In the genomic region with DNA sequence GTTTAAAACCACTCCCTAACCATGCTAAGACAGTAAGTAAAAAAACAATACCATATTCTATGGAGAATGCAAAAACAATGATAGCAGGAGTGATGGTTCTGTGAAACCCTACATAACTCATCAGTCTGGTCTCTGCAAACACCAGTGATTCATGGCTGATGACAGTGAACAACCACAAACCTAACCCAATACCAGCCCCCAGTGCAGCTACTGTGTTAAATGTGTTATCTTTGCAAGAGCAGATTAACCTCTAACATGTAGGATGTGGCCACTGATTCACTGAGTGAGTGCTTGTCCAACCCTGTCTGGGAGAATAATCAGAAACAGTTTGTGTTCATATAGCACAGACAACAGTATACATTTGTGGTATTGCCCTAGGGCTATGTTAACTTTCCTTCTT, we compare ENCODE assay signal across 13 cellular contexts.
DNase-seq lines count a peak whose midpoint lies in the region; ATAC-seq and TF ChIP-seq lines count a peak whose summit lies in the region.
"Had no signal": no experiment of that assay in that cellular context is flagged by ENCODE, and none has a peak within 500 bp of the region (broad histone marks: within the 10 kb centered on the region; RNA-seq: fewer than 3 reads in every experiment).

No MANE protein-coding gene starts in this region.

- ATAC-seq in HG03108 (IDR thresholded peaks at IDR 0.05; ENCODE audit: unreplicated experiment), result no peak
- ATAC-seq: stimulated activated memory B cell treated with anti-CD40 and anti-IgM and Interleukin-4, amounts not matched to agents 10 μg/mL and 1 μg/mL and 100 μg/mL, for 72 hours had no signal

- H3K9me3 Mint-ChIP-seq in immature natural killer cell, result peaks cover 0 to 5% (median 0%) of the 10 kb centered on the region in 6 donors

- in situ Hi-C loops in G401 (cut with HindIII; ENCODE audit: low sequenced_read_pairs), result no loop called here

- H3K4me2 ChIP-seq in SK-N-SH, result no peak overlapping the region

- TF ChIP-seq CTCF in SK-N-SH (IDR thresholded peaks at IDR 0.05), result no peak

- H3K27me3 Mint-ChIP-seq in immature natural killer cell (ENCODE audit: low read depth in 3 of 3), result peaks cover 0 to 8% (median 2%) of the 10 kb centered on the region in 3 donors

- DNase-seq in CMK (ENCODE audit: low read depth), result peak; percentile 64
- DNase-seq in Jurkat, Clone E6-1 (ENCODE audit: low read depth, low spot score), result peak; percentile 92
- DNase-seq in activated T-cell treated with anti-CD3 and anti-CD28 coated beads, Interleukin-2, amount 50 U/mL, for 48 hours, result peak; percentile 28 to 36
- peak; percentile 54 to 66 (median 59) for DNase-seq in immature natural killer cell
- no peak for DNase-seq in G401 (ENCODE audit: low spot score)
- no peak for DNase-seq in GM03348 (ENCODE audit: low spot score)
- no peak for DNase-seq in SK-N-SH
- DNase-seq: NCI-H1105 treated with DMSO at 0.1 percent for 48 hours had no signal

- H3K4me1 ChIP-seq in SK-N-SH (ENCODE audit: control insufficient read depth in 1 of 2, insufficient read depth in 2 of 2, low read depth in 1 of 2, low read length in 1 of 2), result no peaks in the 10 kb centered on the region

- H3K36me3 ChIP-seq in SK-N-SH (replicated peaks in 1 of 2; ENCODE audit: control insufficient read depth in 1 of 2, insufficient read depth in 2 of 2, low read length in 1 of 2), result no peaks in the 10 kb centered on the region

- POLR2A ChIA-PET in SK-N-SH (lab: Yijun Ruan, JAX), result no interaction called here

- peak overlapping the region; percentile 9 to 81 (median 67) for H3K27ac Mint-ChIP-seq in immature natural killer cell
- H3K27ac Mint-ChIP-seq: nephron; stimulated activated memory B cell treated with anti-CD40 and anti-IgM and Interleukin-4, amounts not matched to agents 10 μg/mL and 1 μg/mL and 100 μg/mL, for 72 hours had no signal

- no peak overlapping the region for H2AFZ ChIP-seq in SK-N-SH (ENCODE audit: low read depth)

- H3K36me3 Mint-ChIP-seq in immature natural killer cell, result no peaks in the 10 kb centered on the region
- H3K36me3 Mint-ChIP-seq: stimulated activated memory B cell treated with anti-CD40 and anti-IgM and Interleukin-4, amounts not matched to agents 10 μg/mL and 1 μg/mL and 100 μg/mL, for 72 hours had no signal

- H3K27ac ChIP-seq in SK-N-SH (ENCODE audit: low read depth in 2 of 2, low read length in 1 of 2), result no peak overlapping the region
- H3K27ac ChIP-seq: HL-60, skin epidermis had no signal

- no peaks in the 10 kb centered on the region for H3K79me2 ChIP-seq in SK-N-SH (ENCODE audit: insufficient read depth)

- H3K27me3 ChIP-seq in SK-N-SH (ENCODE audit: insufficient read depth), result no peaks in the 10 kb centered on the region

- no peaks in the 10 kb centered on the region for H3K9me2 ChIP-seq in SK-N-SH

- H3K9ac ChIP-seq in SK-N-SH, result no peak overlapping the region

- CTCF ChIA-PET in SK-N-SH (lab: Yijun Ruan, JAX), result no interaction called here

- no peak overlapping the region for H3K4me3 ChIP-seq in Jurkat, Clone E6-1 (ENCODE audit: low read length)
- H3K4me3 ChIP-seq in SK-N-SH (ENCODE audit: low read depth in 2 of 2, low read length in 1 of 2), result no peak overlapping the region
- H3K4me3 ChIP-seq: skin epidermis had no signal

- H3K4me3 Mint-ChIP-seq in immature natural killer cell, result peak overlapping the region in 4 of 5 donors; percentile 15 to 61 (median 28)
- H3K4me3 Mint-ChIP-seq: nephron; stimulated activated memory B cell treated with anti-CD40 and anti-IgM and Interleukin-4, amounts not matched to agents 10 μg/mL and 1 μg/mL and 100 μg/mL, for 72 hours had no signal

- no peaks in the 10 kb centered on the region for H3F3A ChIP-seq in SK-N-SH (replicated peaks; ENCODE audit: insufficient read depth)

- H3K9me3 ChIP-seq in SK-N-SH, result no peaks in the 10 kb centered on the region

- no peak for TF ChIP-seq EP300 in SK-N-SH (IDR thresholded peaks at IDR 0.05; ENCODE audit: borderline replicate concordance in 1 of 2, low read depth in 1 of 2, low read length in 1 of 2)

- no peak for TF ChIP-seq RAD21 in SK-N-SH (IDR thresholded peaks at IDR 0.05; ENCODE audit: low read length)

- peaks cover 17 to 20% of the 10 kb centered on the region in 2 donors for H3K4me1 Mint-ChIP-seq in immature natural killer cell
- H3K4me1 Mint-ChIP-seq: stimulated activated memory B cell treated with anti-CD40 and anti-IgM and Interleukin-4, amounts not matched to agents 10 μg/mL and 1 μg/mL and 100 μg/mL, for 72 hours had no signal

- H4K20me1 ChIP-seq in SK-N-SH (ENCODE audit: insufficient read depth), result no peaks in the 10 kb centered on the region

TF ChIP-seq in SK-N-SH, 30 proteins besides CTCF, POLR2A, EP300 and RAD21 (continues in another document):
- no peak for TF ChIP-seq TAF1 (IDR thresholded peaks at IDR 0.05; ENCODE audit: borderline replicate concordance, low read depth, low read length)
- no peak for TF ChIP-seq POLR2AphosphoS5 (IDR thresholded peaks at IDR 0.05; ENCODE audit: low read depth, low read length)
- no peak for TF ChIP-seq CHD2 (IDR thresholded peaks at IDR 0.05; ENCODE audit: low read length, partially characterized antibody)
- TF ChIP-seq SIN3A (IDR thresholded peaks at IDR 0.05; ENCODE audit: borderline replicate concordance, low read depth, low read length), result no peak
- TF ChIP-seq MEF2A (IDR thresholded peaks at IDR 0.05; ENCODE audit: borderline replicate concordance, low read depth), result no peak
- no peak for TF ChIP-seq RXRA (IDR thresholded peaks at IDR 0.05; ENCODE audit: borderline replicate concordance, low read depth)
- no peak for TF ChIP-seq REST (IDR thresholded peaks at IDR 0.05; ENCODE audit: low read depth, low read length)
- TF ChIP-seq JUND (IDR thresholded peaks at IDR 0.05), result no peak
- no peak for TF ChIP-seq MXI1 (IDR thresholded peaks at IDR 0.05; ENCODE audit: low read depth, low read length)
- TF ChIP-seq, protein P1, sequence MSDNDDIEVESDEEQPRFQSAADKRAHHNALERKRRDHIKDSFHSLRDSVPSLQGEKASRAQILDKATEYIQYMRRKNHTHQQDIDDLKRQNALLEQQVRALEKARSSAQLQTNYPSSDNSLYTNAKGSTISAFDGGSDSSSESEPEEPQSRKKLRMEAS (IDR thresholded peaks at IDR 0.05; ENCODE audit: low read depth), result no peak
- TF ChIP-seq FOSL2 (IDR thresholded peaks at IDR 0.05; ENCODE audit: borderline replicate concordance, low read depth), result no peak
- TF ChIP-seq FOXM1 (IDR thresholded peaks at IDR 0.05; ENCODE audit: low read depth), result no peak
- TF ChIP-seq NFIC (IDR thresholded peaks at IDR 0.05; ENCODE audit: borderline replicate concordance), result no peak
- TF ChIP-seq, protein P2, sequence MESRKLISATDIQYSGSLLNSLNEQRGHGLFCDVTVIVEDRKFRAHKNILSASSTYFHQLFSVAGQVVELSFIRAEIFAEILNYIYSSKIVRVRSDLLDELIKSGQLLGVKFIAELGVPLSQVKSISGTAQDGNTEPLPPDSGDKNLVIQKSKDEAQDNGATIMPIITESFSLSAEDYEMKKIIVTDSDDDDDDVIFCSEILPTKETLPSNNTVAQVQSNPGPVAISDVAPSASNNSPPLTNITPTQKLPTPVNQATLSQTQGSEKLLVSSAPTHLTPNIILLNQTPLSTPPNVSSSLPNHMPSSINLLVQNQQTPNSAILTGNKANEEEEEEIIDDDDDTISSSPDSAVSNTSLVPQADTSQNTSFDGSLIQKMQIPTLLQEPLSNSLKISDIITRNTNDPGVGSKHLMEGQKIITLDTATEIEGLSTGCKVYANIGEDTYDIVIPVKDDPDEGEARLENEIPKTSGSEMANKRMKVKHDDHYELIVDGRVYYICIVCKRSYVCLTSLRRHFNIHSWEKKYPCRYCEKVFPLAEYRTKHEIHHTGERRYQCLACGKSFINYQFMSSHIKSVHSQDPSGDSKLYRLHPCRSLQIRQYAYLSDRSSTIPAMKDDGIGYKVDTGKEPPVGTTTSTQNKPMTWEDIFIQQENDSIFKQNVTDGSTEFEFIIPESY (IDR thresholded peaks at IDR 0.05; ENCODE audit: borderline replicate concordance, low read depth), result no peak
- TF ChIP-seq, protein P3, sequence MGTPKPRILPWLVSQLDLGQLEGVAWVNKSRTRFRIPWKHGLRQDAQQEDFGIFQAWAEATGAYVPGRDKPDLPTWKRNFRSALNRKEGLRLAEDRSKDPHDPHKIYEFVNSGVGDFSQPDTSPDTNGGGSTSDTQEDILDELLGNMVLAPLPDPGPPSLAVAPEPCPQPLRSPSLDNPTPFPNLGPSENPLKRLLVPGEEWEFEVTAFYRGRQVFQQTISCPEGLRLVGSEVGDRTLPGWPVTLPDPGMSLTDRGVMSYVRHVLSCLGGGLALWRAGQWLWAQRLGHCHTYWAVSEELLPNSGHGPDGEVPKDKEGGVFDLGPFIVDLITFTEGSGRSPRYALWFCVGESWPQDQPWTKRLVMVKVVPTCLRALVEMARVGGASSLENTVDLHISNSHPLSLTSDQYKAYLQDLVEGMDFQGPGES (IDR thresholded peaks at IDR 0.05; ENCODE audit: low read depth, low read length), result no peak
- TF ChIP-seq TEAD4 (IDR thresholded peaks at IDR 0.05; ENCODE audit: borderline replicate concordance, insufficient read depth), result no peak
- TF ChIP-seq NRF1 (IDR thresholded peaks at IDR 0.05; ENCODE audit: low read depth, low read length), result no peak
- no peak for TF ChIP-seq TCF12 (IDR thresholded peaks at IDR 0.05)

Comparison
In these comparisons a context has a peak if more than half of its experiments do, and no peak if none do; other contexts are left out.
1. DNase-seq: peak in CMK (single experiment), Jurkat, Clone E6-1 (single experiment), activated T-cell treated with anti-CD3 and anti-CD28 coated beads, Interleukin-2, amount 50 U/mL, for 48 hours (2 of 2) and immature natural killer cell (3 of 3); none in G401 (single experiment), GM03348 (single experiment) and SK-N-SH (single experiment).